In the genomic region with DNA sequence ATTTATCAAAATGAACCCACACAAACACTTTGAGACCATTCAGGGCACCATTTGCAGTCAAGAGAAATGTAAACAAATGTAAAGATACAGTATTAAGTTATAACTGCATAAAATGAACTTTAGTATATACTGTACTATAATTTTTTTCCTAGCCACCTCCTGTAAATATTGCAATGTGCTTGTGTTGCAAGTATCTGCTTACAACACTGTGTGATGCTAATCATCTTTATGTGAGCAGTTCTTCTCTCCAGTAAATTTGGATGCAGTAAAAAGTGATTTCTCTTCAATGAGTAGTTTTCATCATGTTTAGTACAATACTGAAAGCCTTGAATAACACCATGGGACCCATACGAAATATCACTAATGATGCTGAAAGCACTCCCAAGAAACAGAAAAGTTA, we compare ENCODE assay signal across 1 cellular context.
A peak's percentile ranks its signal among the peaks of the same experiment; 100 is the strongest.
TF ChIP-seq lines count a peak whose summit lies in the region.

No MANE protein-coding gene starts in this region.

TF ChIP-seq in K562, 482 proteins besides CTCF, POLR2A, EP300 and RAD21:
- TF ChIP-seq CEBPB (tag; IDR thresholded peaks at IDR 0.05) (peak; percentile 45; the same call in 1 of the 2 replicates), ZKSCAN3 (CRISPR knock-in tag; IDR thresholded peaks at IDR 0.05) (no peak), POLR2AphosphoS2 (IDR thresholded peaks at IDR 0.05; ENCODE audit: low read length) (no peak), ZKSCAN8 (CRISPR knock-in tag; IDR thresholded peaks at IDR 0.05) (no peak), ZNF75A (CRISPR knock-in tag; IDR thresholded peaks at IDR 0.05) (no peak)
- TF ChIP-seq, protein P1, sequence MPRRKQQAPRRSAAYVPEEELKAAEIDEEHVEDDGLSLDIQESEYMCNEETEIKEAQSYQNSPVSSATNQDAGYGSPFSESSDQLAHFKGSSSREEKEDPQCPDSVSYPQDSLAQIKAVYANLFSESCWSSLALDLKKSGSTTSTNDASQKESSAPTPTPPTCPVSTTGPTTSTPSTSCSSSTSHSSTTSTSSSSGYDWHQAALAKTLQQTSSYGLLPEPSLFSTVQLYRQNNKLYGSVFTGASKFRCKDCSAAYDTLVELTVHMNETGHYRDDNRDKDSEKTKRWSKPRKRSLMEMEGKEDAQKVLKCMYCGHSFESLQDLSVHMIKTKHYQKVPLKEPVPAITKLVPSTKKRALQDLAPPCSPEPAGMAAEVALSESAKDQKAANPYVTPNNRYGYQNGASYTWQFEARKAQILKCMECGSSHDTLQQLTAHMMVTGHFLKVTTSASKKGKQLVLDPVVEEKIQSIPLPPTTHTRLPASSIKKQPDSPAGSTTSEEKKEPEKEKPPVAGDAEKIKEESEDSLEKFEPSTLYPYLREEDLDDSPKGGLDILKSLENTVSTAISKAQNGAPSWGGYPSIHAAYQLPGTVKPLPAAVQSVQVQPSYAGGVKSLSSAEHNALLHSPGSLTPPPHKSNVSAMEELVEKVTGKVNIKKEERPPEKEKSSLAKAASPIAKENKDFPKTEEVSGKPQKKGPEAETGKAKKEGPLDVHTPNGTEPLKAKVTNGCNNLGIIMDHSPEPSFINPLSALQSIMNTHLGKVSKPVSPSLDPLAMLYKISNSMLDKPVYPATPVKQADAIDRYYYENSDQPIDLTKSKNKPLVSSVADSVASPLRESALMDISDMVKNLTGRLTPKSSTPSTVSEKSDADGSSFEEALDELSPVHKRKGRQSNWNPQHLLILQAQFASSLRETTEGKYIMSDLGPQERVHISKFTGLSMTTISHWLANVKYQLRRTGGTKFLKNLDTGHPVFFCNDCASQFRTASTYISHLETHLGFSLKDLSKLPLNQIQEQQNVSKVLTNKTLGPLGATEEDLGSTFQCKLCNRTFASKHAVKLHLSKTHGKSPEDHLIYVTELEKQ (CRISPR knock-in tag; IDR thresholded peaks at IDR 0.05), result no peak
- TF ChIP-seq, protein P2, sequence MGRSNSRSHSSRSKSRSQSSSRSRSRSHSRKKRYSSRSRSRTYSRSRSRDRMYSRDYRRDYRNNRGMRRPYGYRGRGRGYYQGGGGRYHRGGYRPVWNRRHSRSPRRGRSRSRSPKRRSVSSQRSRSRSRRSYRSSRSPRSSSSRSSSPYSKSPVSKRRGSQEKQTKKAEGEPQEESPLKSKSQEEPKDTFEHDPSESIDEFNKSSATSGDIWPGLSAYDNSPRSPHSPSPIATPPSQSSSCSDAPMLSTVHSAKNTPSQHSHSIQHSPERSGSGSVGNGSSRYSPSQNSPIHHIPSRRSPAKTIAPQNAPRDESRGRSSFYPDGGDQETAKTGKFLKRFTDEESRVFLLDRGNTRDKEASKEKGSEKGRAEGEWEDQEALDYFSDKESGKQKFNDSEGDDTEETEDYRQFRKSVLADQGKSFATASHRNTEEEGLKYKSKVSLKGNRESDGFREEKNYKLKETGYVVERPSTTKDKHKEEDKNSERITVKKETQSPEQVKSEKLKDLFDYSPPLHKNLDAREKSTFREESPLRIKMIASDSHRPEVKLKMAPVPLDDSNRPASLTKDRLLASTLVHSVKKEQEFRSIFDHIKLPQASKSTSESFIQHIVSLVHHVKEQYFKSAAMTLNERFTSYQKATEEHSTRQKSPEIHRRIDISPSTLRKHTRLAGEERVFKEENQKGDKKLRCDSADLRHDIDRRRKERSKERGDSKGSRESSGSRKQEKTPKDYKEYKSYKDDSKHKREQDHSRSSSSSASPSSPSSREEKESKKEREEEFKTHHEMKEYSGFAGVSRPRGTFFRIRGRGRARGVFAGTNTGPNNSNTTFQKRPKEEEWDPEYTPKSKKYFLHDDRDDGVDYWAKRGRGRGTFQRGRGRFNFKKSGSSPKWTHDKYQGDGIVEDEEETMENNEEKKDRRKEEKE (IDR thresholded peaks at IDR 0.05; ENCODE audit: borderline replicate concordance in 1 of 2, control insufficient read depth in 1 of 2, low read depth in 2 of 2, low read length in 1 of 2), result no peak
- TF ChIP-seq, protein P3, sequence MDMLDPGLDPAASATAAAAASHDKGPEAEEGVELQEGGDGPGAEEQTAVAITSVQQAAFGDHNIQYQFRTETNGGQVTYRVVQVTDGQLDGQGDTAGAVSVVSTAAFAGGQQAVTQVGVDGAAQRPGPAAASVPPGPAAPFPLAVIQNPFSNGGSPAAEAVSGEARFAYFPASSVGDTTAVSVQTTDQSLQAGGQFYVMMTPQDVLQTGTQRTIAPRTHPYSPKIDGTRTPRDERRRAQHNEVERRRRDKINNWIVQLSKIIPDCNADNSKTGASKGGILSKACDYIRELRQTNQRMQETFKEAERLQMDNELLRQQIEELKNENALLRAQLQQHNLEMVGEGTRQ (CRISPR knock-in tag; IDR thresholded peaks at IDR 0.05), result no peak
